In the genomic region with DNA sequence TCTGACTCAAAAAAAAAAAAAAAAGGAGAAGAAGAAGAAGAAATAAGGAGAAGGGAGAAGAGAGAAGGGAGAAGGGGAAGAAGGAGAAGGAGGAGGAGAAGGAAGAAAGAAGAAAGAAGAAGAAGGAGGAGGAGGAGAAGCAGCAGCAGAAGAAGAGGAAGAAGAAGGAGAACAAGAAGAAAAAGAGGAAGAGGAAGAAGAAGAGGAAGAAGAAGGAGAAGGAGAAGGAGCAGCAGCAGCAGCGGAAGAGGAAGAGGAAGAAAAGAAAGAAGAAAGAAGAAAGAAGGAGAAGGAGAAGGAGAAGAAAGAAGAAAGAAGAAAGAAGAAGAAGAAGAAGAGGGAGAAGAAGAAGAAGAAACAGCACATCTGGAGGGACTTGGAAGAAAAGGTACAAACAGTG, we compare ENCODE assay signal across 15 cellular contexts. TPM values are rescaled to one million over a fixed set of nuclear protein-coding genes. Genes with fewer than 3 reads are reported as not detected.
A peak's percentile ranks its signal among the peaks of the same experiment; 100 is the strongest.
DNase-seq lines count a peak whose midpoint lies in the region; ATAC-seq and TF ChIP-seq lines count a peak whose summit lies in the region.
"Had no signal": no experiment of that assay in that cellular context is flagged by ENCODE, and none has a peak within 500 bp of the region (broad histone marks: within the 10 kb centered on the region; RNA-seq: fewer than 3 reads in every experiment).

No MANE protein-coding gene starts in this region.

- no peak for ATAC-seq in central memory CD8-positive, alpha-beta T cell (replicated peaks; ENCODE audit: extremely low read depth, poor library complexity, severe bottlenecking)
- ATAC-seq in GM18867 (IDR thresholded peaks at IDR 0.05; ENCODE audit: unreplicated experiment): no peak
- ATAC-seq in stimulated activated naive B cell treated with anti-CD40 and anti-IgM and Interleukin-4, amounts not matched to agents 10 μg/mL and 1 μg/mL and 100 μg/mL, for 72 hours (replicated peaks): no peak
- ATAC-seq in HG02678 (IDR thresholded peaks at IDR 0.05; ENCODE audit: unreplicated experiment): no peak

- DNase-seq in CD4-positive, alpha-beta memory T cell: no peak
- DNase-seq in Karpas-422: no peak
- DNase-seq in central memory CD8-positive, alpha-beta T cell (ENCODE audit: low spot score in 2 of 2): no peak
- DNase-seq in stimulated activated naive B cell treated with anti-CD40 and anti-IgM and Interleukin-4, amounts not matched to agents 10 μg/mL and 1 μg/mL and 100 μg/mL, for 72 hours: no peak
- no peak for DNase-seq in NCI-H748 treated with DMSO at 0.1 percent for 48 hours (lab: John Stamatoyannopoulos, UW)
- DNase-seq: activated CD8-positive, alpha-beta memory T cell treated with anti-CD3 and anti-CD28 coated beads, Interleukin-2, amount 50 U/mL, for 48 hours; amniotic stem cell; dermis blood vessel endothelial cell; NCI-H187; stimulated activated CD4-positive, alpha-beta T cell treated with anti-CD3 and anti-CD28 coated beads, Interleukin-1b, Interleukin-23, amount 100 ng/mL, for 48 hours had no signal

- H3K9me3 ChIP-seq in CD4-positive, alpha-beta memory T cell (ENCODE audit: control insufficient read depth in 1 of 2, low read length in 2 of 2): no peaks in the 10 kb centered on the region
- H3K9me3 ChIP-seq in Karpas-422 (ENCODE audit: low read length): no peaks in the 10 kb centered on the region
- no peaks in the 10 kb centered on the region for H3K9me3 ChIP-seq in neutrophil
- H3K9me3 ChIP-seq: SJSA1 had no signal

- H3K79me2 ChIP-seq in Karpas-422 (ENCODE audit: low read length): no peaks in the 10 kb centered on the region

- peak overlapping the region; percentile 34; the same call in 1 of the 2 replicates for H2AFZ ChIP-seq in Karpas-422 (ENCODE audit: low read length)

- peaks cover 0 to 10% of the 10 kb centered on the region in 2 donors for H3K27me3 Mint-ChIP-seq in CD4-positive, alpha-beta memory T cell
- H3K27me3 Mint-ChIP-seq in central memory CD8-positive, alpha-beta T cell: peaks cover 12% of the 10 kb centered on the region
- peaks cover 13% of the 10 kb centered on the region in 2 donors for H3K27me3 Mint-ChIP-seq in stimulated activated naive B cell treated with anti-CD40 and anti-IgM and Interleukin-4, amounts not matched to agents 10 μg/mL and 1 μg/mL and 100 μg/mL, for 72 hours

- peaks cover 15% of the 10 kb centered on the region for H3K4me1 ChIP-seq in CD4-positive, alpha-beta memory T cell (ENCODE audit: insufficient read depth, low read length)
- peaks cover 18% of the 10 kb centered on the region for H3K4me1 ChIP-seq in Karpas-422 (ENCODE audit: low read length)
- peaks cover 11 to 14% of the 10 kb centered on the region in 2 experiments for H3K4me1 ChIP-seq in neutrophil (ENCODE audit: control insufficient read depth in 1 of 2, insufficient read depth in 1 of 2, low read depth in 1 of 2, low read length in 1 of 2)

- H3K9me2 ChIP-seq in Karpas-422 (replicated peaks; ENCODE audit: insufficient read depth, low read length): no peaks in the 10 kb centered on the region

- no peaks in the 10 kb centered on the region for H3K27me3 ChIP-seq in CD4-positive, alpha-beta memory T cell (ENCODE audit: insufficient read depth, low read length)
- H3K27me3 ChIP-seq in Karpas-422 (ENCODE audit: low read length) (no peaks in the 10 kb centered on the region), neutrophil (peaks cover 28% of the 10 kb centered on the region)
- H3K27me3 ChIP-seq: SJSA1 had no signal

- no peak for TF ChIP-seq CTCF in neutrophil (IDR thresholded peaks at IDR 0.05)

- H3K27ac ChIP-seq in CD4-positive, alpha-beta memory T cell (ENCODE audit: low read depth, low read length): no peak overlapping the region
- no peak overlapping the region for H3K27ac ChIP-seq in Karpas-422 (ENCODE audit: low read length)
- H3K27ac ChIP-seq in neutrophil: peak overlapping the region; percentile 55
- H3K27ac ChIP-seq: SJSA1 had no signal

- no peaks in the 10 kb centered on the region for H3K36me3 ChIP-seq in CD4-positive, alpha-beta memory T cell (ENCODE audit: insufficient read depth, low read length)
- H3K36me3 ChIP-seq in Karpas-422 (ENCODE audit: insufficient read depth, low read length) (no peaks in the 10 kb centered on the region), neutrophil (no peaks in the 10 kb centered on the region)
- H3K36me3 ChIP-seq: SJSA1 had no signal

- H3K4me3 Mint-ChIP-seq in CD4-positive, alpha-beta memory T cell: peak overlapping the region in 4 of 8 donors; percentile 12 to 54 (median 22)
- peak overlapping the region; percentile 3 for H3K4me3 Mint-ChIP-seq in central memory CD8-positive, alpha-beta T cell
- H3K4me3 Mint-ChIP-seq in stimulated activated naive B cell treated with anti-CD40 and anti-IgM and Interleukin-4, amounts not matched to agents 10 μg/mL and 1 μg/mL and 100 μg/mL, for 72 hours: peak overlapping the region in 1 of 2 donors; percentile 13

- POLR2A ChIA-PET in CD4-positive, alpha-beta memory T cell (lab: Charles Lee; ENCODE audit: partially characterized antibody): interaction anchor here (0.6 to 1.1 kb wide), 2 partner anchors 8 to 1264 kb away, joined by 3 to 4 read pairs; no protein-coding TSS in a partner anchor

- peak overlapping the region in 6 of 7 donors; percentile 66 to 89 (median 70) for H3K27ac Mint-ChIP-seq in CD4-positive, alpha-beta memory T cell
- H3K27ac Mint-ChIP-seq in central memory CD8-positive, alpha-beta T cell (ENCODE audit: low read depth): peak overlapping the region; percentile 46
- H3K27ac Mint-ChIP-seq in stimulated activated naive B cell treated with anti-CD40 and anti-IgM and Interleukin-4, amounts not matched to agents 10 μg/mL and 1 μg/mL and 100 μg/mL, for 72 hours: no peak overlapping the region

- H3K9ac ChIP-seq in Karpas-422 (ENCODE audit: low read length): no peak overlapping the region

- H3K4me1 Mint-ChIP-seq in CD4-positive, alpha-beta memory T cell: peaks cover 7 to 14% (median 9%) of the 10 kb centered on the region in 4 donors
- peaks cover 13% of the 10 kb centered on the region for H3K4me1 Mint-ChIP-seq in central memory CD8-positive, alpha-beta T cell
- peaks cover 24 to 45% of the 10 kb centered on the region in 2 donors for H3K4me1 Mint-ChIP-seq in stimulated activated naive B cell treated with anti-CD40 and anti-IgM and Interleukin-4, amounts not matched to agents 10 μg/mL and 1 μg/mL and 100 μg/mL, for 72 hours

- no peak overlapping the region for H3K4me3 ChIP-seq in CD4-positive, alpha-beta memory T cell (ENCODE audit: low read length in 2 of 2)
- H3K4me3 ChIP-seq in Karpas-422 (ENCODE audit: low read length): no peak overlapping the region; the same call in 1 of the 2 replicates
- H3K4me3 ChIP-seq in neutrophil (ENCODE audit: low read depth in 1 of 2, low read length in 1 of 2): no peak overlapping the region
- H3K4me3 ChIP-seq: lung, SJSA1 had no signal

- intact Hi-C loops in CD4-positive, alpha-beta memory T cell (cut with micrococcal nuclease): no loop called here

- H4K20me1 ChIP-seq in Karpas-422 (ENCODE audit: insufficient read depth, low read depth, low read length): no peaks in the 10 kb centered on the region

- CTCF ChIA-PET in CD4-positive, alpha-beta memory T cell (lab: Charles Lee; ENCODE audit: partially characterized antibody): no interaction called here

- no peak overlapping the region for H3K4me2 ChIP-seq in Karpas-422 (ENCODE audit: low read depth, low read length, poor library complexity, severe bottlenecking)

- H3K36me3 Mint-ChIP-seq in CD4-positive, alpha-beta memory T cell: no peaks in the 10 kb centered on the region
- H3K36me3 Mint-ChIP-seq in central memory CD8-positive, alpha-beta T cell (ENCODE audit: insufficient read depth): no peaks in the 10 kb centered on the region
- H3K36me3 Mint-ChIP-seq in stimulated activated naive B cell treated with anti-CD40 and anti-IgM and Interleukin-4, amounts not matched to agents 10 μg/mL and 1 μg/mL and 100 μg/mL, for 72 hours: no peaks in the 10 kb centered on the region

- peaks cover 0 to 2% (median 0%) of the 10 kb centered on the region in 8 donors for H3K9me3 Mint-ChIP-seq in CD4-positive, alpha-beta memory T cell
- no peaks in the 10 kb centered on the region for H3K9me3 Mint-ChIP-seq in central memory CD8-positive, alpha-beta T cell
- no peaks in the 10 kb centered on the region for H3K9me3 Mint-ChIP-seq in stimulated activated naive B cell treated with anti-CD40 and anti-IgM and Interleukin-4, amounts not matched to agents 10 μg/mL and 1 μg/mL and 100 μg/mL, for 72 hours

RNA-seq across cellular contexts. Expression of gene CNN1, which starts 4.1 kb away (rescaled TPM):
- total RNA-seq in CD4-positive, alpha-beta memory T cell: not detected
- polyA plus RNA-seq in CD4-positive, alpha-beta memory T cell: not detected
- not detected in 2 replicates for total RNA-seq in Karpas-422 (2014; rRNA removed; shearing (Covaris generic); ENCODE audit: low replicate concordance)

RNA-seq across cellular contexts. Expression of gene ECSIT, which starts 5.6 kb away (rescaled TPM):
- 10 to 100 TPM; 39.5 to 46.2 TPM for total RNA-seq in CD4-positive, alpha-beta memory T cell
- polyA plus RNA-seq in CD4-positive, alpha-beta memory T cell: 10 to 100 TPM; 27.3 to 35.0 TPM
- total RNA-seq in Karpas-422 (2014; rRNA removed; shearing (Covaris generic); ENCODE audit: low replicate concordance): 59.8 and 86.0 TPM in 2 replicates

RNA-seq across cellular contexts. Expression of gene ELOF1, which starts 24.5 kb away (rescaled TPM):
- total RNA-seq in CD4-positive, alpha-beta memory T cell: 10 to 100 TPM; 46.0 to 48.5 TPM
- 10 to 100 TPM; 93.1 to 96.1 TPM for polyA plus RNA-seq in CD4-positive, alpha-beta memory T cell
- total RNA-seq in Karpas-422 (2014; rRNA removed; shearing (Covaris generic); ENCODE audit: low replicate concordance): 52.5 and 84.1 TPM in 2 replicates

RNA-seq across cellular contexts. Expression of gene ZNF653, which starts 28.9 kb away (rescaled TPM):
- 10 to 100 TPM; 24.1 to 24.7 TPM for total RNA-seq in CD4-positive, alpha-beta memory T cell
- 1 to 10 TPM; 2.0 to 2.9 TPM for polyA plus RNA-seq in CD4-positive, alpha-beta memory T cell
- total RNA-seq in Karpas-422 (2014; rRNA removed; shearing (Covaris generic); ENCODE audit: low replicate concordance): 6.1 and 11.3 TPM in 2 replicates

RNA-seq across cellular contexts. Expression of gene ACP5, which starts 42.9 kb away (rescaled TPM):
- 10 to 100 TPM; 26.8 to 30.3 TPM for total RNA-seq in CD4-positive, alpha-beta memory T cell
- polyA plus RNA-seq in CD4-positive, alpha-beta memory T cell: 10 to 100 TPM; 16.9 to 23.8 TPM
- total RNA-seq in Karpas-422 (2014; rRNA removed; shearing (Covaris generic); ENCODE audit: low replicate concordance): 24.0 and 55.1 TPM in 2 replicates
- total RNA-seq: SJSA1 had no signal
